Comparison of ENCODE assay signal across 24 cellular contexts in genomic region chr2:141020346-141020745, GRCh38.
DNase-seq lines count a peak whose midpoint lies in the region; TF ChIP-seq lines count a peak whose summit lies in the region.
"Had no signal": no experiment of that assay in that cellular context is flagged by ENCODE, and none has a peak within 500 bp of the region (broad histone marks: within the 10 kb centered on the region; RNA-seq: fewer than 3 reads in every experiment).

No MANE protein-coding gene starts in this region.

- no peaks in the 10 kb centered on the region for H3K9me2 ChIP-seq in SK-N-SH

- peak overlapping the region in 1 of 2 experiments; percentile 96; a peak in 3 of 4 replicates for H3K27ac ChIP-seq in SK-N-SH (ENCODE audit: low read depth in 2 of 2, low read length in 1 of 2)
- H3K27ac ChIP-seq in fibroblast of lung (ENCODE audit: insufficient read depth, low read length): peak overlapping the region; percentile 88
- no peak overlapping the region for H3K27ac ChIP-seq in right atrium auricular region
- H3K27ac ChIP-seq: gastrocnemius medialis, lower lobe of right lung, prostate gland had no signal

- H3K4me3 ChIP-seq in SK-N-SH (ENCODE audit: low read depth in 2 of 2, low read length in 1 of 2): no peak overlapping the region
- no peak overlapping the region for H3K4me3 ChIP-seq in fibroblast of lung (replicated peaks in 1 of 4; ENCODE audit: control extremely low read depth in 1 of 4, insufficient read depth in 1 of 4, low read depth in 3 of 4, low read length in 4 of 4)
- H3K4me3 ChIP-seq in right atrium auricular region: no peak overlapping the region
- H3K4me3 ChIP-seq: gastrocnemius medialis, lower lobe of right lung, prostate gland had no signal

- TF ChIP-seq RAD21 in SK-N-SH (IDR thresholded peaks at IDR 0.05; ENCODE audit: low read length): no peak

- peaks cover 12% of the 10 kb centered on the region for H3F3A ChIP-seq in SK-N-SH (replicated peaks; ENCODE audit: insufficient read depth)

- H3K4me2 ChIP-seq in SK-N-SH (peak overlapping the region; percentile 28; the same call in 1 of the 2 replicates), fibroblast of lung (ENCODE audit: extremely low read depth, insufficient read depth, low read length) (no peak overlapping the region)

- no peaks in the 10 kb centered on the region for H3K36me3 ChIP-seq in SK-N-SH (replicated peaks in 1 of 2; ENCODE audit: control insufficient read depth in 1 of 2, insufficient read depth in 2 of 2, low read length in 1 of 2)
- H3K36me3 ChIP-seq in fibroblast of lung (ENCODE audit: control insufficient read depth, insufficient read depth, low read length): no peaks in the 10 kb centered on the region
- no peaks in the 10 kb centered on the region for H3K36me3 ChIP-seq in right atrium auricular region
- H3K36me3 ChIP-seq: gastrocnemius medialis, lower lobe of right lung, prostate gland had no signal

- no peaks in the 10 kb centered on the region for H3K79me2 ChIP-seq in SK-N-SH (ENCODE audit: insufficient read depth)
- H3K79me2 ChIP-seq in fibroblast of lung (ENCODE audit: control insufficient read depth, insufficient read depth, low read length): no peaks in the 10 kb centered on the region

- H4K20me1 ChIP-seq in SK-N-SH (ENCODE audit: insufficient read depth) (no peaks in the 10 kb centered on the region), fibroblast of lung (ENCODE audit: control insufficient read depth, extremely low read depth, insufficient read depth, low read length) (no peaks in the 10 kb centered on the region)

- H3K9me3 ChIP-seq in SK-N-SH (no peaks in the 10 kb centered on the region), fibroblast of lung (ENCODE audit: control insufficient read depth, insufficient read depth, low read depth, low read length) (no peaks in the 10 kb centered on the region), right atrium auricular region (no peaks in the 10 kb centered on the region)
- H3K9me3 ChIP-seq: gastrocnemius medialis, lower lobe of right lung, prostate gland had no signal

- H3K4me1 ChIP-seq in SK-N-SH (ENCODE audit: control insufficient read depth in 1 of 2, insufficient read depth in 2 of 2, low read depth in 1 of 2, low read length in 1 of 2) (peaks cover 0 to 17% of the 10 kb centered on the region in 2 experiments; a peak in 3 of 4 replicates), fibroblast of lung (ENCODE audit: control insufficient read depth, extremely low read depth, insufficient read depth, low read length) (peaks cover 6% of the 10 kb centered on the region), right atrium auricular region (peaks cover 0 to 11% of the 10 kb centered on the region in 2 donors)
- H3K4me1 ChIP-seq: lower lobe of right lung, prostate gland had no signal

- no peak for TF ChIP-seq EP300 in SK-N-SH (IDR thresholded peaks at IDR 0.05; ENCODE audit: borderline replicate concordance in 1 of 2, low read depth in 1 of 2, low read length in 1 of 2)

- H3K9ac ChIP-seq in SK-N-SH (peak overlapping the region; percentile 62; the same call in 1 of the 2 replicates), fibroblast of lung (ENCODE audit: insufficient read depth, low read length) (no peak overlapping the region)

- H3K27me3 ChIP-seq in SK-N-SH (ENCODE audit: insufficient read depth) (no peaks in the 10 kb centered on the region), fibroblast of lung (ENCODE audit: control insufficient read depth, insufficient read depth, low read length) (no peaks in the 10 kb centered on the region), right atrium auricular region (no peaks in the 10 kb centered on the region)
- H3K27me3 ChIP-seq: gastrocnemius medialis had no signal

- peak overlapping the region; percentile 67; the same call in 1 of the 2 replicates for H2AFZ ChIP-seq in SK-N-SH (ENCODE audit: low read depth)
- peak overlapping the region; percentile 19 for H2AFZ ChIP-seq in fibroblast of lung (ENCODE audit: low read length)

- no peak for TF ChIP-seq CTCF in SK-N-SH (IDR thresholded peaks at IDR 0.05)
- TF ChIP-seq CTCF in fibroblast of lung (conservative IDR thresholded peaks at IDR 0.05 in 1 of 2, IDR thresholded peaks at IDR 0.05 in 1 of 2; ENCODE audit: low read depth in 1 of 2, low read length in 2 of 2): no peak
- TF ChIP-seq CTCF in right atrium auricular region (IDR thresholded peaks at IDR 0.05): no peak

- CTCF ChIA-PET in SK-N-SH (lab: Yijun Ruan, JAX): interaction anchor here (1.3 kb wide), 1 partner anchor 11 kb away, joined by 5 read pairs; no protein-coding TSS in a partner anchor

- POLR2A ChIA-PET in SK-N-SH (lab: Yijun Ruan, JAX): no interaction called here

- DNase-seq in ELR (ENCODE audit: low read depth) (peak; percentile 9), SK-N-SH (no peak), fibroblast of lung (ENCODE audit: low read depth in 2 of 2) (peak in 1 of 2 donors; percentile 20), renal cortical epithelial cell (ENCODE audit: low read depth) (peak; percentile 1), right atrium auricular region (ENCODE audit: low spot score) (no peak), NCI-H226 (no peak), islet precursor cell (no peak), iPS-NIHi7 (ENCODE audit: extremely low spot score) (no peak)
- DNase-seq: activated CD8-positive, alpha-beta memory T cell treated with anti-CD3 and anti-CD28 coated beads, Interleukin-2, amount 50 U/mL, for 4 hours; activated naive CD4-positive, alpha-beta T cell treated with anti-CD3 and anti-CD28 coated beads, Interleukin-2, amount 50 U/mL, for 16 hours; C1 segment of cervical spinal cord; Calu3; central memory CD4-positive, alpha-beta T cell; DND-41; gastrocnemius medialis; lower lobe of right lung; NCI-H1417 treated with DMSO at 0.1 percent for 48 hours; NCI-H2081 treated with DMSO at 0.1 percent for 48 hours; NCI-H446 treated with DMSO at 0.1 percent for 48 hours; Right ventricle myocardium superior; small intestine; stimulated activated CD4-positive, alpha-beta T cell treated with anti-CD3 and anti-CD28 coated beads, Interleukin-2, amount 100 ng/mL, for 24 hours; T1000 had no signal

- WGBS in SK-N-SH (ENCODE audit: low lambda C conversion rate): 87% methylated on average over 3 of the region's 3 CpGs

TF ChIP-seq in SK-N-SH, 30 proteins besides CTCF, POLR2A, EP300 and RAD21:
- TF ChIP-seq FOXM1 (IDR thresholded peaks at IDR 0.05; ENCODE audit: low read depth): no peak
- TF ChIP-seq, protein P1, sequence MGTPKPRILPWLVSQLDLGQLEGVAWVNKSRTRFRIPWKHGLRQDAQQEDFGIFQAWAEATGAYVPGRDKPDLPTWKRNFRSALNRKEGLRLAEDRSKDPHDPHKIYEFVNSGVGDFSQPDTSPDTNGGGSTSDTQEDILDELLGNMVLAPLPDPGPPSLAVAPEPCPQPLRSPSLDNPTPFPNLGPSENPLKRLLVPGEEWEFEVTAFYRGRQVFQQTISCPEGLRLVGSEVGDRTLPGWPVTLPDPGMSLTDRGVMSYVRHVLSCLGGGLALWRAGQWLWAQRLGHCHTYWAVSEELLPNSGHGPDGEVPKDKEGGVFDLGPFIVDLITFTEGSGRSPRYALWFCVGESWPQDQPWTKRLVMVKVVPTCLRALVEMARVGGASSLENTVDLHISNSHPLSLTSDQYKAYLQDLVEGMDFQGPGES (IDR thresholded peaks at IDR 0.05; ENCODE audit: low read depth, low read length): no peak
- TF ChIP-seq CHD2 (IDR thresholded peaks at IDR 0.05; ENCODE audit: low read length, partially characterized antibody): no peak
- TF ChIP-seq EZH2phosphoT487 (IDR thresholded peaks at IDR 0.05; ENCODE audit: borderline replicate concordance, low read depth): no peak
- no peak for TF ChIP-seq RFX5 (IDR thresholded peaks at IDR 0.05; ENCODE audit: low read length)
- TF ChIP-seq USF2 (IDR thresholded peaks at IDR 0.05; ENCODE audit: borderline replicate concordance, low read depth, low read length): no peak
- no peak for TF ChIP-seq ZBTB33 (IDR thresholded peaks at IDR 0.05; ENCODE audit: borderline replicate concordance, low read depth)
- TF ChIP-seq MEF2A (IDR thresholded peaks at IDR 0.05; ENCODE audit: borderline replicate concordance, low read depth): no peak
- TF ChIP-seq ELF1 (IDR thresholded peaks at IDR 0.05): no peak
- no peak for TF ChIP-seq SIN3A (IDR thresholded peaks at IDR 0.05; ENCODE audit: borderline replicate concordance, low read depth, low read length)
- no peak for TF ChIP-seq RXRA (IDR thresholded peaks at IDR 0.05; ENCODE audit: borderline replicate concordance, low read depth)

Comparison
In these comparisons a context has a peak if more than half of its experiments do, and no peak if none do; other contexts are left out.
1. DNase-seq: peak in ELR (single experiment) and renal cortical epithelial cell (single experiment); none in SK-N-SH (single experiment), right atrium auricular region (single experiment), NCI-H226 (single experiment), islet precursor cell (single experiment) and iPS-NIHi7 (single experiment).